ENCODE assay signal across 12 cellular contexts in genomic region chr7:28623863-28624262, GRCh38.
A peak's percentile ranks its signal among the peaks of the same experiment; 100 is the strongest.
DNase-seq lines count a peak whose midpoint lies in the region; ATAC-seq, FAIRE-seq and TF ChIP-seq lines count a peak whose summit lies in the region.
"Had no signal": no experiment of that assay in that cellular context is flagged by ENCODE, and none has a peak within 500 bp of the region (broad histone marks: within the 10 kb centered on the region; RNA-seq: fewer than 3 reads in every experiment).

No MANE protein-coding gene starts in this region.

- no peak for TF ChIP-seq POLR2A in A549 (IDR thresholded peaks at IDR 0.05; ENCODE audit: low read length)
- TF ChIP-seq POLR2A in spleen (IDR thresholded peaks at IDR 0.05), result no peak

- peaks cover 3% of the 10 kb centered on the region; the same call in 1 of the 2 replicates for H3F3A ChIP-seq in PC-9 (ENCODE audit: insufficient read depth, low read depth)

- no peaks in the 10 kb centered on the region for H3K79me2 ChIP-seq in PC-9 (ENCODE audit: low read depth)

- TF ChIP-seq RAD21 in A549 (conservative IDR thresholded peaks at IDR 0.05 in 1 of 2, IDR thresholded peaks at IDR 0.05 in 1 of 2), result peak; percentile 45 to 54; a peak in 4 of 5 replicates

- H3K9me2 ChIP-seq in PC-9 (ENCODE audit: insufficient read depth), result no peaks in the 10 kb centered on the region

- H3K4me3 ChIP-seq in A549 (no peak overlapping the region), PC-9 (no peak overlapping the region), spleen (no peak overlapping the region)

- H4K20me1 ChIP-seq in PC-9 (ENCODE audit: insufficient read depth), result no peaks in the 10 kb centered on the region

- H3K36me3 ChIP-seq in PC-9 (ENCODE audit: low read depth) (no peaks in the 10 kb centered on the region), spleen (no peaks in the 10 kb centered on the region)

- no peak for TF ChIP-seq EP300 in A549 (IDR thresholded peaks at IDR 0.05)

- ATAC-seq in A549, result peak in 1 of 2 experiments; percentile 50; a peak in 3 of 6 replicates
- peak; percentile 33 for ATAC-seq in left ventricle myocardium superior
- no peak for ATAC-seq in HG02678 (IDR thresholded peaks at IDR 0.05; ENCODE audit: unreplicated experiment)
- ATAC-seq in GM18502 (IDR thresholded peaks at IDR 0.05; ENCODE audit: poor library complexity, unreplicated experiment), result no peak

- peak in 1 of 2 experiments; percentile 9 for DNase-seq in A549 (ENCODE audit: low read depth in 1 of 2, low spot score in 1 of 2)
- DNase-seq in GM13976 (ENCODE audit: low spot score), result no peak
- peak in 1 of 2 experiments; percentile 51 for DNase-seq in PC-9
- DNase-seq in left ventricle myocardium superior, result no peak
- no peak for DNase-seq in spleen
- DNase-seq in anterior cingulate cortex (lab: John Stamatoyannopoulos, UW), result no peak
- DNase-seq: activated CD4-positive, CD25-positive, alpha-beta regulatory T cell; CD4-positive, alpha-beta T cell; posterior cingulate gyrus; stimulated activated CD8-positive, alpha-beta memory T cell treated with anti-CD3 and anti-CD28 coated beads, Interleukin-4, amount 100 ng/mL, for 48 hours had no signal

- no peak overlapping the region for H2AFZ ChIP-seq in PC-9

- H3K4me2 ChIP-seq in A549 (no peak overlapping the region), PC-9 (no peak overlapping the region; the same call in 1 of the 2 replicates)

- no peak overlapping the region for H3K27ac ChIP-seq in A549
- H3K27ac ChIP-seq in PC-9, result no peak overlapping the region
- H3K27ac ChIP-seq in spleen, result no peak overlapping the region

- H3K27me3 ChIP-seq in PC-9 (ENCODE audit: insufficient read depth, low read depth) (no peaks in the 10 kb centered on the region), spleen (replicated peaks in 1 of 7) (no peaks in the 10 kb centered on the region)

- TF ChIP-seq CTCF in A549 (IDR thresholded peaks at IDR 0.05) (peak; percentile 54), GM13976 (IDR thresholded peaks at IDR 0.05; ENCODE audit: borderline replicate concordance, control extremely low read depth, extremely low read depth, insufficient read depth, missing control alignments) (peak; percentile 14), PC-9 (conservative IDR thresholded peaks at IDR 0.05) (peak; percentile 74), spleen (IDR thresholded peaks at IDR 0.05 in 8 of 11, conservative IDR thresholded peaks at IDR 0.05 in 3 of 11) (no peak)

- no peak for FAIRE-seq in A549 (lab: Jason Lieb, UNC)

- intact Hi-C loops in PC-9 (cut with micrococcal nuclease; ENCODE audit: unreplicated experiment) (loop anchor here (10.0 kb wide), 1 partner anchor 119 kb away; no protein-coding TSS in a partner anchor), left ventricle myocardium superior (cut with micrococcal nuclease) (loop anchor here (5.0 to 10.0 kb wide), 2 partner anchors 217 to 231 kb away; no protein-coding TSS in a partner anchor), spleen (cut with DNase I; ENCODE audit: low total_unique reads) (loop anchor here (10.0 kb wide), 2 partner anchors 239 to 329 kb away; no protein-coding TSS in a partner anchor)

- in situ Hi-C loops in GM13976 (cut with MboI; ENCODE audit: low sequenced_read_pairs, unreplicated experiment), result loop anchor here (10.0 kb wide), 1 partner anchor 229 kb away; no protein-coding TSS in a partner anchor

- H3K9me3 ChIP-seq in A549, result no peaks in the 10 kb centered on the region
- no peaks in the 10 kb centered on the region for H3K9me3 ChIP-seq in PC-9 (ENCODE audit: insufficient read depth, low read depth)
- no peaks in the 10 kb centered on the region for H3K9me3 ChIP-seq in spleen

- 21% methylated on average over 5 of the region's 5 CpGs for WGBS in A549 (ENCODE audit: missing lambda C conversion rate)
- WGBS in spleen, 5 donors, result 57 to 72% (median 67%) methylated on average over 5 of the region's 5 CpGs

- POLR2A ChIA-PET in A549 (lab: Yijun Ruan, JAX) (no interaction called here), PC-9 (lab: Charles Lee; ENCODE audit: unreplicated experiment) (no interaction called here)

- no peaks in the 10 kb centered on the region for H3K4me1 ChIP-seq in A549
- peaks cover 26% of the 10 kb centered on the region for H3K4me1 ChIP-seq in PC-9 (replicated peaks; ENCODE audit: insufficient read depth)
- peaks cover 0 to 5% (median 0%) of the 10 kb centered on the region in 6 donors for H3K4me1 ChIP-seq in spleen

- CTCF ChIA-PET in A549 (lab: Yijun Ruan, JAX) (no interaction called here), PC-9 (lab: Charles Lee) (no interaction called here)

- no TSS peak for BruUV-seq in PC-9 (replicated peaks; lab: Mats Ljungman, UMichigan)

TF ChIP-seq in A549, 52 proteins besides CTCF, POLR2A, EP300 and RAD21:
- TF ChIP-seq SMC3 (IDR thresholded peaks at IDR 0.05) (peak; percentile 44; the same call in 1 of the 3 replicates), ZFP36 (IDR thresholded peaks at IDR 0.05; ENCODE audit: borderline replicate concordance, partially characterized antibody) (no peak)

Comparison
In these comparisons a context has a peak if more than half of its experiments do, and no peak if none do; other contexts are left out.
1. CTCF ChIP-seq: peak in A549 (single experiment), GM13976 (single experiment) and PC-9 (single experiment); none in spleen (0 of 11).